ENCODE assay signal across 25 cellular contexts in the genomic region with DNA sequence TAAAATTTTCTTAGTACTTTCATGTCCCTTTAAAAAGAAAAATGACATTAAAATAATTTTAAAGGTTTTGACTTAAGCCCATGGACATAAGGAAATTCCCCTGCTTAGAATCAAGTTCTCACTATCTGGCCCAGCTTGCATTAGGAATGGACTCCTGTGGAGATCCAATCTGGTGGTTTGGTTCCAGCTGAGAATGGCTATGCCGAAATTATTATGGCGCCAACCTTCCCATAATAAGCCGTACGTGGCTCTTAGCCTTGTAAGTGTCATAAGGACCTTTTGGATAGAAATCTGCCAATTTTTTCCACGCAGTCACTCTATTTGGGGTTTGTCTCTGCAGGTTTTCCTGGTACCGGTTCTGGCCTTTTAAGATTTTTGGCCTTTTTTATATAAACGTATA.
"Had no signal": no experiment of that assay in that cellular context is flagged by ENCODE, and none has a peak within 500 bp of the region (broad histone marks: within the 10 kb centered on the region; RNA-seq: fewer than 3 reads in every experiment).

No MANE protein-coding gene starts in this region.

- H3K36me3 ChIP-seq: neutrophil, pancreas, right lobe of liver, sigmoid colon, suprapubic skin, tibial artery, transverse colon, upper lobe of right lung, uterus had no signal

- H3K9me3 ChIP-seq: neutrophil, pancreas, psoas muscle, right lobe of liver, sigmoid colon, suprapubic skin, testis, tibial artery, transverse colon, upper lobe of right lung, uterus had no signal

- H3K4me3 ChIP-seq: pancreas, psoas muscle, right lobe of liver, sigmoid colon, suprapubic skin, testis, tibial artery, transverse colon, upper lobe of right lung, uterus had no signal

- H3K27me3 ChIP-seq: neutrophil, pancreas, right lobe of liver, sigmoid colon, suprapubic skin, testis, tibial artery, transverse colon, upper lobe of right lung, uterus had no signal

- H3K4me1 ChIP-seq: pancreas, psoas muscle, sigmoid colon, testis, tibial artery, transverse colon, upper lobe of right lung, uterus had no signal

- DNase-seq: naive thymus-derived CD8-positive, alpha-beta T cell; nephron progenitor cell; nucleus accumbens; pancreas; posterior cingulate gyrus; psoas muscle; right cardiac atrium; right lobe of liver; sigmoid colon; small intestine; stimulated activated CD4-positive, alpha-beta T cell treated with anti-CD3 and anti-CD28 coated beads, Interleukin-15, amount 100 ng/mL, for 24 hours; stimulated activated CD4-positive, alpha-beta T cell treated with anti-CD3 and anti-CD28 coated beads, Interleukin-2, amount 100 ng/mL, for 24 hours; stimulated activated CD4-positive, alpha-beta T cell treated with anti-CD3 and anti-CD28 coated beads, Interleukin-2, amount 100 ng/mL, for 48 hours; stimulated activated CD4-positive, alpha-beta T cell treated with anti-CD3 and anti-CD28 coated beads, Interleukin-4, amount 100 ng/mL, for 4 hours; stimulated activated CD8-positive, alpha-beta memory T cell treated with anti-CD3 and anti-CD28 coated beads, Interleukin-4, amount 100 ng/mL, for 48 hours; stimulated activated naive CD4-positive, alpha-beta T cell; stimulated activated naive CD8-positive, alpha-beta T cell treated with anti-CD3 and anti-CD28 coated beads, Interleukin-15, amount 100 ng/mL, for 72 hours; stimulated activated naive CD8-positive, alpha-beta T cell treated with anti-CD3 and anti-CD28 coated beads, Interleukin-15, Interleukin-2, amounts not matched to agents 100 U/mL and 50 U/mL, for 24 hours; testis; tibial artery; transverse colon; upper lobe of right lung; uterus had no signal

- H3K27ac ChIP-seq: neutrophil, pancreas, psoas muscle, right lobe of liver, sigmoid colon, suprapubic skin, testis, tibial artery, transverse colon, upper lobe of right lung, uterus had no signal
